In genomic region chr15:75625542-75626347, GRCh38 we compare ENCODE assay signal across 8 cellular contexts. TPM values are rescaled to one million over a fixed set of nuclear protein-coding genes. Genes with fewer than 3 reads are reported as not detected.
A peak's percentile ranks its signal among the peaks of the same experiment; 100 is the strongest.
DNase-seq lines count a peak whose midpoint lies in the region; ATAC-seq, FAIRE-seq and TF ChIP-seq lines count a peak whose summit lies in the region.

SNUPN (minus strand) TSS chr15:75625725; CDS start chr15:75621051, 4,674 bp downstream.

- H3K9me3 ChIP-seq in kidney (ENCODE audit: control insufficient read depth in 1 of 2, low read length in 2 of 2), result no peaks in the 10 kb centered on the region

- no peak for FAIRE-seq in kidney (lab: Jason Lieb, UNC)

- H3K36me3 ChIP-seq in kidney (ENCODE audit: control insufficient read depth in 1 of 2, insufficient read depth in 2 of 2, low read length in 2 of 2), result no peaks in the 10 kb centered on the region

- H3K4me3 ChIP-seq in kidney (ENCODE audit: low read length in 2 of 2), result peak within 1 kb of the TSS; percentile 86 to 94

- ATAC-seq in GM19023 (IDR thresholded peaks at IDR 0.05; ENCODE audit: unreplicated experiment) (peak; percentile 88), HG03354 (IDR thresholded peaks at IDR 0.05; ENCODE audit: poor library complexity, severe bottlenecking, unreplicated experiment) (peak; percentile 89)

- DNase-seq in AG08396 (ENCODE audit: low spot score) (peak; percentile 94), NCI-H524 (lab: John Stamatoyannopoulos, UW) (peak; percentile 94 to 95), cerebellum (ENCODE audit: low spot score) (peak; percentile 92), kidney (peak; percentile 98)
- DNase-seq in activated CD4-positive, alpha-beta T cell treated with anti-CD3 and anti-CD28 coated beads for 24 hours (ENCODE audit: low read depth in 2 of 2), result peak; percentile 90
- peak; percentile 97 for DNase-seq in stimulated activated CD4-positive, alpha-beta T cell treated with anti-CD3 and anti-CD28 coated beads, Interleukin-15, amount 100 ng/mL, for 24 hours

- peaks cover 0 to 10% of the 10 kb centered on the region in 2 donors for H3K4me1 ChIP-seq in kidney (ENCODE audit: control insufficient read depth in 1 of 2, insufficient read depth in 1 of 2, low read depth in 1 of 2, low read length in 2 of 2)

- intact Hi-C loops in kidney (cut with DNase I), result no loop called here

- H3K9ac ChIP-seq in kidney (ENCODE audit: low read length in 2 of 2), result peak within 1 kb of the TSS; percentile 91 to 94

- peak within 1 kb of the TSS; percentile 97 to 98 for H3K27ac ChIP-seq in kidney (ENCODE audit: low read depth in 2 of 2, low read length in 2 of 2)

- no peak for TF ChIP-seq CTCF in kidney (IDR thresholded peaks at IDR 0.05; ENCODE audit: borderline replicate concordance, extremely low read depth, insufficient read depth)

RNA-seq across cellular contexts. Expression of gene SNUPN, which starts in this region (rescaled TPM):
- total RNA-seq in cerebellum (16.5 TPM), kidney (24.1 TPM)
- polyA plus RNA-seq in kidney (ENCODE audit: insufficient read depth, low read depth, low replicate concordance), result 37.4 TPM

Comparison
In these comparisons a context has a peak if more than half of its experiments do, and no peak if none do; other contexts are left out.
1. Peak in every context shown above with its lines: DNase-seq, ATAC-seq, H3K4me3 ChIP-seq and H3K27ac ChIP-seq.